In genomic region chr1:246893205-246893939, GRCh38 we compare ENCODE assay signal across 13 cellular contexts. TPM values are rescaled to one million over a fixed set of nuclear protein-coding genes. Genes with fewer than 3 reads are reported as not detected.
DNase-seq lines count a peak whose midpoint lies in the region; ATAC-seq, FAIRE-seq and TF ChIP-seq lines count a peak whose summit lies in the region.
"Had no signal": no experiment of that assay in that cellular context is flagged by ENCODE, and none has a peak within 500 bp of the region (broad histone marks: within the 10 kb centered on the region; RNA-seq: fewer than 3 reads in every experiment).

No MANE protein-coding gene starts in this region.

- FAIRE-seq in RCC 7860 (lab: Jason Lieb, UNC) = no peak
- FAIRE-seq: A204.1 had no signal

- intact Hi-C loops in activated T-helper 2 cell treated with anti-CD3 and anti-CD28 coated beads, Interferon-gamma antibody, Interleukin-2, Interleukin-4, amounts not matched to agents 10 μg/mL and 5 μg/mL and 100 μg/mL, durations not matched to agents 14 hours and 24 hours and 36 hours (cut with micrococcal nuclease) = loop anchor here (2.0 kb wide), 1 partner anchor 37 kb away; the partner anchor contains the start of gene AHCTF1

- no peak for DNase-seq in activated CD4-positive, alpha-beta T cell treated with anti-CD3 and anti-CD28 coated beads, Interleukin-2, amount 10 ng/mL, durations not matched to agents 7 days and 5 days
- no peak for DNase-seq in activated CD4-positive, alpha-beta T cell treated with anti-CD3 and anti-CD28 coated beads, Interleukin-2, amount 50 U/mL, for 48 hours
- no peak for DNase-seq in activated T-helper 2 cell treated with anti-CD3 and anti-CD28 coated beads, Interferon-gamma antibody, Interleukin-2, Interleukin-4, amounts not matched to agents 10 μg/mL and 5 μg/mL and 100 μg/mL, durations not matched to agents 14 hours and 24 hours and 36 hours (ENCODE audit: low spot score)
- DNase-seq in type B pancreatic cell (ENCODE audit: extremely low spot score, unreplicated experiment) (no peak), RCC 7860 (ENCODE audit: low spot score) (no peak), RWPE1 (ENCODE audit: low spot score) (no peak)
- DNase-seq: Caco-2; effector CD8-positive, alpha-beta T cell; foreskin keratinocyte; NCI-H2081 had no signal

- TF ChIP-seq CTCF in type B pancreatic cell (conservative IDR thresholded peaks at IDR 0.05) = no peak
- TF ChIP-seq CTCF in RWPE1 (conservative IDR thresholded peaks at IDR 0.05; ENCODE audit: low read depth) = no peak

- POLR2A ChIA-PET in activated CD4-positive, alpha-beta T cell treated with anti-CD3 and anti-CD28 coated beads, Interleukin-2, amount 10 ng/mL, durations not matched to agents 7 days and 5 days (lab: Charles Lee) = no interaction called here
- POLR2A ChIA-PET in RWPE1 (lab: Yijun Ruan, JAX; ENCODE audit: low non-redundant PET) = no interaction called here

- H3K4me3 Mint-ChIP-seq in activated CD4-positive, alpha-beta T cell treated with anti-CD3 and anti-CD28 coated beads, Interleukin-2, amount 10 ng/mL, durations not matched to agents 7 days and 5 days = no peak overlapping the region
- no peak overlapping the region for H3K4me3 Mint-ChIP-seq in activated T-helper 2 cell treated with anti-CD3 and anti-CD28 coated beads, Interferon-gamma antibody, Interleukin-2, Interleukin-4, amounts not matched to agents 10 μg/mL and 5 μg/mL and 100 μg/mL, durations not matched to agents 14 hours and 24 hours and 36 hours (ENCODE audit: low read depth)
- H3K4me3 Mint-ChIP-seq in type B pancreatic cell = no peak overlapping the region

- H3K27me3 Mint-ChIP-seq in activated CD4-positive, alpha-beta T cell treated with anti-CD3 and anti-CD28 coated beads, Interleukin-2, amount 10 ng/mL, durations not matched to agents 7 days and 5 days = no peaks in the 10 kb centered on the region
- no peaks in the 10 kb centered on the region for H3K27me3 Mint-ChIP-seq in activated T-helper 2 cell treated with anti-CD3 and anti-CD28 coated beads, Interferon-gamma antibody, Interleukin-2, Interleukin-4, amounts not matched to agents 10 μg/mL and 5 μg/mL and 100 μg/mL, durations not matched to agents 14 hours and 24 hours and 36 hours (ENCODE audit: low read depth)
- no peaks in the 10 kb centered on the region for H3K27me3 Mint-ChIP-seq in type B pancreatic cell

- no peak overlapping the region for H3K27ac ChIP-seq in RWPE1
- H3K27ac ChIP-seq: foreskin keratinocyte had no signal

- CTCF ChIA-PET in activated CD4-positive, alpha-beta T cell treated with anti-CD3 and anti-CD28 coated beads, Interleukin-2, amount 10 ng/mL, durations not matched to agents 7 days and 5 days (lab: Charles Lee) = interaction anchor here (1.0 kb wide), 1 partner anchor 20 kb away, joined by 3 read pairs; no protein-coding TSS in a partner anchor
- CTCF ChIA-PET in RWPE1 (lab: Yijun Ruan, JAX) = interaction anchor here (0.7 kb wide), 1 partner anchor 1891 kb away, joined by 3 read pairs; no protein-coding TSS in a partner anchor

- H3K4me1 Mint-ChIP-seq in activated CD4-positive, alpha-beta T cell treated with anti-CD3 and anti-CD28 coated beads, Interleukin-2, amount 10 ng/mL, durations not matched to agents 7 days and 5 days = peaks cover 5% of the 10 kb centered on the region
- H3K4me1 Mint-ChIP-seq in activated T-helper 2 cell treated with anti-CD3 and anti-CD28 coated beads, Interferon-gamma antibody, Interleukin-2, Interleukin-4, amounts not matched to agents 10 μg/mL and 5 μg/mL and 100 μg/mL, durations not matched to agents 14 hours and 24 hours and 36 hours (ENCODE audit: low read depth) = peaks cover 12% of the 10 kb centered on the region
- no peaks in the 10 kb centered on the region for H3K4me1 Mint-ChIP-seq in type B pancreatic cell (ENCODE audit: unreplicated experiment)

- peak overlapping the region; percentile 3 for H3K27ac Mint-ChIP-seq in activated CD4-positive, alpha-beta T cell treated with anti-CD3 and anti-CD28 coated beads, Interleukin-2, amount 10 ng/mL, durations not matched to agents 7 days and 5 days
- H3K27ac Mint-ChIP-seq in activated T-helper 2 cell treated with anti-CD3 and anti-CD28 coated beads, Interferon-gamma antibody, Interleukin-2, Interleukin-4, amounts not matched to agents 10 μg/mL and 5 μg/mL and 100 μg/mL, durations not matched to agents 14 hours and 24 hours and 36 hours = peak overlapping the region; percentile 80
- no peak overlapping the region for H3K27ac Mint-ChIP-seq in type B pancreatic cell

- peaks cover 65% of the 10 kb centered on the region for H3K36me3 Mint-ChIP-seq in activated CD4-positive, alpha-beta T cell treated with anti-CD3 and anti-CD28 coated beads, Interleukin-2, amount 10 ng/mL, durations not matched to agents 7 days and 5 days (ENCODE audit: low read depth)
- peaks cover 75% of the 10 kb centered on the region for H3K36me3 Mint-ChIP-seq in activated T-helper 2 cell treated with anti-CD3 and anti-CD28 coated beads, Interferon-gamma antibody, Interleukin-2, Interleukin-4, amounts not matched to agents 10 μg/mL and 5 μg/mL and 100 μg/mL, durations not matched to agents 14 hours and 24 hours and 36 hours (ENCODE audit: low read depth)
- peaks cover 55% of the 10 kb centered on the region for H3K36me3 Mint-ChIP-seq in type B pancreatic cell

- peak; percentile 77 for ATAC-seq in GM19035 (IDR thresholded peaks at IDR 0.05; ENCODE audit: unreplicated experiment)
- ATAC-seq in HG02981 (IDR thresholded peaks at IDR 0.05; ENCODE audit: unreplicated experiment) = peak; percentile 73
- ATAC-seq: foreskin keratinocyte had no signal

- no peaks in the 10 kb centered on the region for H3K9me3 Mint-ChIP-seq in activated CD4-positive, alpha-beta T cell treated with anti-CD3 and anti-CD28 coated beads, Interleukin-2, amount 10 ng/mL, durations not matched to agents 7 days and 5 days
- H3K9me3 Mint-ChIP-seq in activated T-helper 2 cell treated with anti-CD3 and anti-CD28 coated beads, Interferon-gamma antibody, Interleukin-2, Interleukin-4, amounts not matched to agents 10 μg/mL and 5 μg/mL and 100 μg/mL, durations not matched to agents 14 hours and 24 hours and 36 hours = no peaks in the 10 kb centered on the region
- H3K9me3 Mint-ChIP-seq in type B pancreatic cell = no peaks in the 10 kb centered on the region

RNA-seq across cellular contexts. Expression of gene AHCTF1, which starts 38.4 kb away (rescaled TPM):
- total RNA-seq in activated CD4-positive, alpha-beta T cell treated with anti-CD3 and anti-CD28 coated beads, Interleukin-2, amount 10 ng/mL, durations not matched to agents 7 days and 5 days = 10 to 100 TPM; 32.9 to 42.4 TPM
- 47.2 and 47.7 TPM in 2 replicates for total RNA-seq in activated T-helper 2 cell treated with anti-CD3 and anti-CD28 coated beads, Interferon-gamma antibody, Interleukin-2, Interleukin-4, amounts not matched to agents 10 μg/mL and 5 μg/mL and 100 μg/mL, durations not matched to agents 14 hours and 24 hours and 36 hours
- total RNA-seq in type B pancreatic cell (ENCODE audit: low replicate concordance) = 27.0 and 34.9 TPM in 2 replicates
